In genomic region chr16:4624015-4624826, GRCh38 we compare ENCODE assay signal across 8 cellular contexts. TPM values are rescaled to one million over a fixed set of nuclear protein-coding genes. Genes with fewer than 3 reads are reported as not detected.
DNase-seq lines count a peak whose midpoint lies in the region; ATAC-seq and TF ChIP-seq lines count a peak whose summit lies in the region.

Gene MGRN1, plus strand, starts transcription at chr16:4624826. Its CDS starts 135 bp downstream, at chr16:4624961.

- no peaks in the 10 kb centered on the region for H3K36me3 ChIP-seq in left lung

- peaks cover 56% of the 10 kb centered on the region for H3K4me1 Mint-ChIP-seq in dendritic cell treated with granulocyte-macrophage colony-stimulating factor and Interleukin-4, amounts not matched to agents 40 ng/mL and 50 ng/mL, for 4 days (ENCODE audit: low read depth)

- ATAC-seq in GM19372 (IDR thresholded peaks at IDR 0.05; ENCODE audit: low read depth, unreplicated experiment) (peak; percentile 58), HG03521 (IDR thresholded peaks at IDR 0.05; ENCODE audit: unreplicated experiment) (peak; percentile 69), left lung (peak; percentile 98)

- H3K27me3 Mint-ChIP-seq in dendritic cell treated with granulocyte-macrophage colony-stimulating factor and Interleukin-4, amounts not matched to agents 40 ng/mL and 50 ng/mL, for 4 days = no peaks in the 10 kb centered on the region

- H3K9me3 Mint-ChIP-seq in dendritic cell treated with granulocyte-macrophage colony-stimulating factor and Interleukin-4, amounts not matched to agents 40 ng/mL and 50 ng/mL, for 4 days = no peaks in the 10 kb centered on the region

- peaks cover 45% of the 10 kb centered on the region for H3K36me3 Mint-ChIP-seq in dendritic cell treated with granulocyte-macrophage colony-stimulating factor and Interleukin-4, amounts not matched to agents 40 ng/mL and 50 ng/mL, for 4 days (ENCODE audit: low read depth)

- TF ChIP-seq CTCF in C4-2B (conservative IDR thresholded peaks at IDR 0.05) = peak; percentile 99
- peak; percentile 89 for TF ChIP-seq CTCF in left lung (IDR thresholded peaks at IDR 0.05)

- peak within 1 kb of the TSS; percentile 98 for H3K4me3 Mint-ChIP-seq in dendritic cell treated with granulocyte-macrophage colony-stimulating factor and Interleukin-4, amounts not matched to agents 40 ng/mL and 50 ng/mL, for 4 days

- peaks cover 10 to 48% of the 10 kb centered on the region in 2 donors for H3K4me1 ChIP-seq in left lung

- peak within 1 kb of the TSS; percentile 96 to 99 for H3K4me3 ChIP-seq in left lung

- peak within 1 kb of the TSS; percentile 97 for H3K27ac Mint-ChIP-seq in dendritic cell treated with granulocyte-macrophage colony-stimulating factor and Interleukin-4, amounts not matched to agents 40 ng/mL and 50 ng/mL, for 4 days

- H3K27ac ChIP-seq in C4-2B = peak within 1 kb of the TSS; percentile 97
- H3K27ac ChIP-seq in left lung = peak within 1 kb of the TSS; percentile 95 to 98

- peak; percentile 99 for DNase-seq in NCI-H69 (lab: John Stamatoyannopoulos, UW)
- DNase-seq in activated CD4-positive, alpha-beta T cell treated with anti-CD3 and anti-CD28 coated beads, Interleukin-2, amount 50 U/mL, for 24 hours (ENCODE audit: low read depth in 1 of 2, low spot score in 1 of 2) = peak; percentile 82 to 91
- peak; percentile 96 to 97 for DNase-seq in left lung
- DNase-seq in stimulated activated CD4-positive, alpha-beta T cell treated with anti-CD3 and anti-CD28 coated beads, Interleukin-2, amount 100 ng/mL, for 4 hours (ENCODE audit: low read depth) = peak; percentile 89

- intact Hi-C loops in dendritic cell treated with granulocyte-macrophage colony-stimulating factor and Interleukin-4, amounts not matched to agents 40 ng/mL and 50 ng/mL, for 4 days (cut with micrococcal nuclease) = loop anchor here (1.0 kb wide), 2 partner anchors 8 to 56 kb away; no protein-coding TSS in a partner anchor
- intact Hi-C loops in left lung (cut with DNase I) = no loop called here

- no peaks in the 10 kb centered on the region for H3K27me3 ChIP-seq in left lung

- no peaks in the 10 kb centered on the region for H3K9me3 ChIP-seq in left lung

RNA-seq across cellular contexts. Expression of gene MGRN1, which starts in this region (rescaled TPM):
- 10 to 100 TPM; 81.6 to 98.1 TPM for total RNA-seq in left lung

Comparison
In these comparisons a context has a peak if more than half of its experiments do, and no peak if none do; other contexts are left out.
1. Peak in every context shown above with its lines: DNase-seq, ATAC-seq, H3K4me3 ChIP-seq and H3K27ac ChIP-seq.